In the genomic region with DNA sequence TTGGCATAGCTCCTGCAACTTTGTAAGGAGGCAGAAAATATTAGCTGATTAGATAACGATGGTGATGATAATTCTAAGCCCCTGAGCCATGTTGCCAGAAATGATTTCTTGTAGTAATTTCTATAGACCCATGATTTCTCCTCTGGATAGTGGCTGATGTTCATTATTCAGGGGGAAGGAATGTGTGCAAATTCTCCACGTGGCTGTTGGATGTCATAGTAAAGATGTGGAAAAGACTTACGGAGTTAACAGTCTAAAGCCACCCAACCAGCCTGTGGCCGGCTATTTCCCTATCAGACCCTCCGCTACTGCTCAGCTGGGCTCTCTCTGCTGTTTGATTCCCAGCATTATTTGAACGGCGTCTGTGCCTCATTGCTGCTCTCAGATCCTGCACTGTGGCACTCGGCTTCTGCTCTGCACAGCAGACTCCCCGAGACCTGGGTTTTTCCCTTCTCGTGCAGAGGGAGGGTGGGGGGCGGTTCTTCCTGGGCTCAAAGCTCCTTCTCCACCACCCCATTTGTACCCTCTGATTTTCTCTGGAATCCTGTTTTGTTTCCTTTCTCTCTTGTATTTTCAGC, we compare ENCODE assay signal across 23 cellular contexts.
A peak's percentile ranks its signal among the peaks of the same experiment; 100 is the strongest.
DNase-seq lines count a peak whose midpoint lies in the region; ATAC-seq and TF ChIP-seq lines count a peak whose summit lies in the region.
"Had no signal": no experiment of that assay in that cellular context is flagged by ENCODE, and none has a peak within 500 bp of the region (broad histone marks: within the 10 kb centered on the region; RNA-seq: fewer than 3 reads in every experiment).

No MANE protein-coding gene starts in this region.

- H2AFZ ChIP-seq in OCI-LY3 (ENCODE audit: low read depth, low read length), result no peak overlapping the region

- no peaks in the 10 kb centered on the region for H3K4me1 ChIP-seq in OCI-LY3 (ENCODE audit: low read length)
- H3K4me1 ChIP-seq in mesendoderm (ENCODE audit: control insufficient read depth, low read depth, low read length), result no peaks in the 10 kb centered on the region
- H3K4me1 ChIP-seq in right cardiac atrium (ENCODE audit: control insufficient read depth, insufficient read depth, low read length), result no peaks in the 10 kb centered on the region
- H3K4me1 ChIP-seq: SJSA1 had no signal

- in situ Hi-C loops in brain microvascular endothelial cell (cut with HindIII; ENCODE audit: low pct_ligation_motif_present, low sequenced_read_pairs), result no loop called here

- H3K56ac ChIP-seq in mesendoderm (ENCODE audit: low read length), result no peak overlapping the region

- no peak overlapping the region for H3K4me3 ChIP-seq in OCI-LY3 (ENCODE audit: low read length)
- H3K4me3 ChIP-seq in brain microvascular endothelial cell (ENCODE audit: low read depth, low read length), result no peak overlapping the region
- H3K4me3 ChIP-seq in mesendoderm (ENCODE audit: low read length), result no peak overlapping the region
- no peak overlapping the region for H3K4me3 ChIP-seq in right cardiac atrium (ENCODE audit: low read length)
- H3K4me3 ChIP-seq: SJSA1 had no signal

- H3K9me3 ChIP-seq in OCI-LY3 (ENCODE audit: insufficient read depth, low read length), result no peaks in the 10 kb centered on the region
- H3K9me3 ChIP-seq in right cardiac atrium (ENCODE audit: control insufficient read depth, low read length), result no peaks in the 10 kb centered on the region
- H3K9me3 ChIP-seq: SJSA1 had no signal

- DNase-seq in AG08395 (ENCODE audit: low spot score) (peak; percentile 4), brain microvascular endothelial cell (peak; percentile 31), mesendoderm (peak; percentile 2), right cardiac atrium (no peak), Calu3 (no peak)
- DNase-seq in activated CD4-positive, CD25-positive, alpha-beta regulatory T cell (lab: John Stamatoyannopoulos, UW), result no peak
- DNase-seq: 8988T, ACHN, Kasumi-1, NCI-H1092 treated with DMSO at 0.1 percent for 48 hours, NCI-H1436, NCI-H187 treated with DMSO at 0.1 percent for 48 hours, NCI-H2171 treated with DMSO at 0.1 percent for 48 hours, NCI-H446, NCI-H524 treated with DMSO at 0.1 percent for 48 hours, NCI-H774, PC-3, Right ventricle myocardium superior, RPMI8226 had no signal

- H3K18ac ChIP-seq in mesendoderm (ENCODE audit: low read length), result no peak overlapping the region

- no peaks in the 10 kb centered on the region for H3K36me3 Mint-ChIP-seq in Calu3 (ENCODE audit: insufficient read depth, unreplicated experiment)

- WGBS in mesendoderm (ENCODE audit: extremely low coverage, insufficient coverage, low lambda C conversion rate), result no CpG with 5 or more reads among the region's 11 CpGs
- WGBS in right cardiac atrium, result 44% methylated on average over 11 of the region's 11 CpGs

- no peaks in the 10 kb centered on the region for H4K20me1 ChIP-seq in OCI-LY3 (ENCODE audit: insufficient read depth, low read length)

- H3K27me3 Mint-ChIP-seq in Calu3 (ENCODE audit: unreplicated experiment), result no peaks in the 10 kb centered on the region

- H3K79me2 ChIP-seq in OCI-LY3 (ENCODE audit: low read length) (no peaks in the 10 kb centered on the region), mesendoderm (ENCODE audit: control insufficient read depth, insufficient read depth, low read length) (no peaks in the 10 kb centered on the region)

- CTCF ChIA-PET in Calu3 (lab: Charles Lee), result interaction anchor here (0.7 kb wide), 1 partner anchor 17 kb away, joined by 3 read pairs; no protein-coding TSS in a partner anchor

- no peaks in the 10 kb centered on the region for H3K79me1 ChIP-seq in mesendoderm (ENCODE audit: low read length)

- BruUV-seq in Calu3 (replicated peaks; lab: Mats Ljungman, UMichigan), result no TSS peak

- peaks cover 13% of the 10 kb centered on the region for H3K9me3 Mint-ChIP-seq in Calu3 (ENCODE audit: low read depth, unreplicated experiment)

- no peak overlapping the region for H3K4me3 Mint-ChIP-seq in Calu3 (ENCODE audit: low read depth, unreplicated experiment)

- H3K27me3 ChIP-seq in OCI-LY3 (ENCODE audit: low read depth, low read length) (peaks cover 11% of the 10 kb centered on the region; the same call in 1 of the 2 replicates), brain microvascular endothelial cell (replicated peaks) (no peaks in the 10 kb centered on the region), mesendoderm (ENCODE audit: insufficient read depth, low read length, poor library complexity) (no peaks in the 10 kb centered on the region), right cardiac atrium (ENCODE audit: control insufficient read depth, insufficient read depth) (no peaks in the 10 kb centered on the region)
- H3K27me3 ChIP-seq: SJSA1 had no signal

- no peak overlapping the region for H4K8ac ChIP-seq in mesendoderm (ENCODE audit: low read depth, low read length)

- intact Hi-C loops in right cardiac atrium (cut with DNase I), result no loop called here
- intact Hi-C loops in Calu3 (cut with micrococcal nuclease; ENCODE audit: unreplicated experiment), result no loop called here

- no peak overlapping the region for H2BK120ac ChIP-seq in mesendoderm (ENCODE audit: low read depth, low read length)

- H3K27ac Mint-ChIP-seq in Calu3 (ENCODE audit: unreplicated experiment), result no peak overlapping the region

- H2BK5ac ChIP-seq in mesendoderm (ENCODE audit: low read length), result no peak overlapping the region

- TF ChIP-seq CTCF in OCI-LY3 (IDR thresholded peaks at IDR 0.05; ENCODE audit: low read depth, low read length), result no peak
- TF ChIP-seq CTCF in brain microvascular endothelial cell (IDR thresholded peaks at IDR 0.05; ENCODE audit: low read depth, low read length, missing control alignments), result no peak
- TF ChIP-seq CTCF in Calu3 (IDR thresholded peaks at IDR 0.05; ENCODE audit: unreplicated experiment), result no peak

- no peak for ATAC-seq in right cardiac atrium
- ATAC-seq in HG03469 (IDR thresholded peaks at IDR 0.05; ENCODE audit: unreplicated experiment), result no peak
- ATAC-seq: HepG2, PC-3 had no signal

- no peaks in the 10 kb centered on the region for H3K4me1 Mint-ChIP-seq in Calu3 (ENCODE audit: low read depth, unreplicated experiment)

- H3K4me2 ChIP-seq in OCI-LY3 (ENCODE audit: low read length) (0 out of 2 replicates have a peak overlapping the region, but pooled peaks have one; percentile 2), mesendoderm (ENCODE audit: low read length) (no peak overlapping the region)

- H3K9ac ChIP-seq in OCI-LY3 (ENCODE audit: low read length), result no peak overlapping the region
- no peak overlapping the region for H3K9ac ChIP-seq in mesendoderm (ENCODE audit: low read length)

- no peaks in the 10 kb centered on the region for H3K36me3 ChIP-seq in OCI-LY3 (replicated peaks; ENCODE audit: low read depth, low read length)
- H3K36me3 ChIP-seq in brain microvascular endothelial cell (replicated peaks), result no peaks in the 10 kb centered on the region
- no peaks in the 10 kb centered on the region for H3K36me3 ChIP-seq in mesendoderm (ENCODE audit: control insufficient read depth, insufficient read depth, low read length)
- H3K36me3 ChIP-seq: SJSA1 had no signal

- H3K4ac ChIP-seq in mesendoderm (ENCODE audit: low read depth, low read length), result no peak overlapping the region

- H2BK15ac ChIP-seq in mesendoderm (replicated peaks; ENCODE audit: low read depth), result no peak overlapping the region

- no peak overlapping the region for H3K23ac ChIP-seq in mesendoderm (ENCODE audit: low read length)

- no peak overlapping the region for H2AK5ac ChIP-seq in mesendoderm (ENCODE audit: low read length)

- no peak overlapping the region for H4K5ac ChIP-seq in mesendoderm (ENCODE audit: low read length)

- no peak overlapping the region for H3K27ac ChIP-seq in OCI-LY3 (ENCODE audit: low read length)
- H3K27ac ChIP-seq in brain microvascular endothelial cell, result no peak overlapping the region
- no peak overlapping the region for H3K27ac ChIP-seq in mesendoderm (ENCODE audit: low read depth, low read length)
- no peak overlapping the region for H3K27ac ChIP-seq in right cardiac atrium (ENCODE audit: low read length)
- H3K27ac ChIP-seq: SJSA1 had no signal

Comparison
In these comparisons a context has a peak if more than half of its experiments do, and no peak if none do; other contexts are left out.
1. DNase-seq: peak in AG08395 (single experiment), brain microvascular endothelial cell (single experiment) and mesendoderm (single experiment); none in right cardiac atrium (0 of 3), activated CD4-positive, CD25-positive, alpha-beta regulatory T cell (0 of 4) and Calu3 (single experiment).